In genomic region chr12:47963340-47964040, GRCh38 we compare ENCODE assay signal across 8 cellular contexts. TPM values are rescaled to one million over a fixed set of nuclear protein-coding genes. Genes with fewer than 3 reads are reported as not detected.
DNase-seq lines count a peak whose midpoint lies in the region; ATAC-seq and TF ChIP-seq lines count a peak whose summit lies in the region.

Gene TMEM106C (plus strand): TSS chr12:47963596. CDS start chr12:47964237, 641 bp downstream.

- H3K4me2 ChIP-seq in neural progenitor cell = peak within 1 kb of the TSS; percentile 96

- H3F3A ChIP-seq in neural progenitor cell (ENCODE audit: low read depth) = peaks cover 6% of the 10 kb centered on the region

- peak; percentile 90 for ATAC-seq in foreskin keratinocyte

- H3K9me3 Mint-ChIP-seq in neural progenitor cell = peaks cover 10% of the 10 kb centered on the region

- H3K27ac Mint-ChIP-seq in neural progenitor cell = no peak within 1 kb of the TSS

- peaks cover 14% of the 10 kb centered on the region for H3K4me1 Mint-ChIP-seq in neural progenitor cell

- no peaks in the 10 kb centered on the region for H3K79me2 ChIP-seq in neural progenitor cell (ENCODE audit: low read depth)

- peak within 1 kb of the TSS; percentile 95 for H3K4me3 Mint-ChIP-seq in neural progenitor cell

- no peak within 1 kb of the TSS for H3K9ac ChIP-seq in neural progenitor cell

- peaks cover 12% of the 10 kb centered on the region for H3K27me3 Mint-ChIP-seq in neural progenitor cell (ENCODE audit: insufficient read depth, low read depth)

- in situ Hi-C loops in HAP-1 (cut with MboI; ENCODE audit: low sequenced_read_pairs) = no loop called here

- TF ChIP-seq CTCF in foreskin keratinocyte (conservative IDR thresholded peaks at IDR 0.05) (peak; percentile 99), neural progenitor cell (IDR thresholded peaks at IDR 0.05) (peak; percentile 93)

- DNase-seq in GF-D8 (lab: John Stamatoyannopoulos, UW) (peak; percentile 67), HAP-1 (ENCODE audit: low spot score in 2 of 2) (peak; percentile 89 to 95), MG63 (peak; percentile 83), SHP77 treated with DMSO at 0.1 percent for 48 hours (lab: John Stamatoyannopoulos, UW) (peak; percentile 74), activated gamma-delta T cell treated with Interleukin-2 at 50 U/mL for 16 hours (peak; percentile 92), foreskin keratinocyte (peak; percentile 55 to 72), neural progenitor cell (ENCODE audit: low spot score) (peak; percentile 99), stromal cell of bone marrow (ENCODE audit: low read depth) (peak; percentile 76)

- H3K4me3 ChIP-seq in HAP-1 (peak within 1 kb of the TSS; percentile 76), MG63 (peak within 1 kb of the TSS; percentile 88), neural progenitor cell (peak within 1 kb of the TSS; percentile 60)

- peaks cover 10% of the 10 kb centered on the region for H3K4me1 ChIP-seq in HAP-1
- H3K4me1 ChIP-seq in foreskin keratinocyte = peaks cover 10% of the 10 kb centered on the region
- peaks cover 7% of the 10 kb centered on the region for H3K4me1 ChIP-seq in neural progenitor cell

- H2AFZ ChIP-seq in neural progenitor cell (replicated peaks) = peak within 1 kb of the TSS; percentile 90

- H3K27ac ChIP-seq in foreskin keratinocyte (no peak within 1 kb of the TSS), neural progenitor cell (no peak within 1 kb of the TSS)

- H4K20me1 ChIP-seq in neural progenitor cell (ENCODE audit: low read depth) = no peaks in the 10 kb centered on the region

- no peaks in the 10 kb centered on the region; the same call in 1 of the 2 replicates for H3K9me3 ChIP-seq in HAP-1
- H3K9me3 ChIP-seq in MG63 = no peaks in the 10 kb centered on the region
- H3K9me3 ChIP-seq in neural progenitor cell (ENCODE audit: low read depth) = no peaks in the 10 kb centered on the region

- peaks cover 16% of the 10 kb centered on the region for H3K36me3 Mint-ChIP-seq in neural progenitor cell

- H3K27me3 ChIP-seq in HAP-1 (ENCODE audit: low read depth) (no peaks in the 10 kb centered on the region), MG63 (no peaks in the 10 kb centered on the region), foreskin keratinocyte (no peaks in the 10 kb centered on the region), neural progenitor cell (peaks cover 44% of the 10 kb centered on the region)

- H3K36me3 ChIP-seq in HAP-1 (replicated peaks) (peaks cover 37% of the 10 kb centered on the region), MG63 (peaks cover 33% of the 10 kb centered on the region), neural progenitor cell (no peaks in the 10 kb centered on the region)

RNA-seq across cellular contexts. Expression of gene TMEM106C, which starts in this region (rescaled TPM):
- 130 and 148 TPM in 2 replicates for total RNA-seq in MG63 (2014; rRNA removed; shearing (Covaris generic); ENCODE audit: low replicate concordance)
- total RNA-seq in foreskin keratinocyte (141 and 151 TPM in 2 replicates), neural progenitor cell (ENCODE audit: low replicate concordance) (87.5 and 115 TPM in 2 replicates)
- 130 and 151 TPM in 2 replicates for polyA plus RNA-seq in foreskin keratinocyte
